In the genomic region with DNA sequence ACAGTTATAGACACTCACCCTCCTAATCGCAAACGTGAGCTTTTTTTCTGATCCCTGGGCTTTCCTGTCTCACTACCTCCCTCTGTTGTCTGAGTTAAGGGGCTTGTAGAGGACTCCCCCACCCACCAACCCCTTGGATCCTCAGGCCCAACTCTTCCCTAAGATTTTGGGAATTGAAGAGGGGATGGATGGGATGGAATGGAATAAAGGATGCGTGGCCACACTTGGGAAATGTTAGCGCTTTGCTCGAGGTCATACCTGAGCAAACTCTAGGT, we compare ENCODE assay signal across 10 cellular contexts. TPM values are rescaled to one million over a fixed set of nuclear protein-coding genes. Genes with fewer than 3 reads are reported as not detected.
A peak's percentile ranks its signal among the peaks of the same experiment; 100 is the strongest.
DNase-seq lines count a peak whose midpoint lies in the region; ATAC-seq and TF ChIP-seq lines count a peak whose summit lies in the region.
"Had no signal": no experiment of that assay in that cellular context is flagged by ENCODE, and none has a peak within 500 bp of the region (broad histone marks: within the 10 kb centered on the region; RNA-seq: fewer than 3 reads in every experiment).

No MANE protein-coding gene starts in this region.

- H2AFZ ChIP-seq in DND-41 (ENCODE audit: low read depth, low read length), result no peak overlapping the region

- 50% methylated on average over 5 of the region's 5 CpGs; no CpG with 5 or more reads in 1 of the 2 donors for WGBS in transverse colon (ENCODE audit: low coverage in 1 of 2), 2 donors

- H3K36me3 Mint-ChIP-seq in nephron (ENCODE audit: low read depth), result no peaks in the 10 kb centered on the region

- H3K27me3 ChIP-seq in DND-41 (ENCODE audit: insufficient read depth, low read length, poor library complexity) (no peaks in the 10 kb centered on the region), transverse colon (peaks cover 27% of the 10 kb centered on the region)

- intact Hi-C loops in transverse colon (cut with DNase I; ENCODE audit: low total_unique reads), result no loop called here

- no peak for TF ChIP-seq POLR2A in transverse colon (IDR thresholded peaks at IDR 0.05)

- no peak for TF ChIP-seq EP300 in transverse colon (IDR thresholded peaks at IDR 0.05; ENCODE audit: low read depth)

- peaks cover 7% of the 10 kb centered on the region for H3K4me1 Mint-ChIP-seq in nephron

- DNase-seq in DND-41, result no peak
- peak; percentile 57 for DNase-seq in KBM-7
- no peak for DNase-seq in HEK293T (ENCODE audit: extremely low spot score)
- DNase-seq in transverse colon, result no peak
- no peak for DNase-seq in SIG-M5 (lab: John Stamatoyannopoulos, UW)
- DNase-seq: mesenchymal stem cell had no signal

- H3K27ac ChIP-seq in DND-41 (ENCODE audit: low read length) (no peak overlapping the region), angular gyrus (ENCODE audit: low read depth, low read length) (peak overlapping the region; percentile 66), transverse colon (no peak overlapping the region)
- H3K27ac ChIP-seq: SJSA1 had no signal

- H3K4me2 ChIP-seq in DND-41 (ENCODE audit: insufficient read depth, low read length), result peak overlapping the region; percentile 90

- no peaks in the 10 kb centered on the region; the same call in 1 of the 2 replicates for H4K20me1 ChIP-seq in DND-41 (ENCODE audit: insufficient read depth, low read length)

- TF ChIP-seq CTCF in DND-41 (IDR thresholded peaks at IDR 0.05; ENCODE audit: borderline replicate concordance, extremely low read depth, low read length, poor library complexity, severe bottlenecking) (peak; percentile 33), nephron (IDR thresholded peaks at IDR 0.05; ENCODE audit: unreplicated experiment in 3 of 3) (peak in 2 of 3 experiments; percentile 15 to 34), transverse colon (IDR thresholded peaks at IDR 0.05) (no peak)

- peak overlapping the region; percentile 90 to 97 (median 93) for H3K4me3 Mint-ChIP-seq in nephron

- peaks cover 5% of the 10 kb centered on the region; the same call in 1 of the 2 replicates for H3K79me2 ChIP-seq in DND-41 (ENCODE audit: insufficient read depth, low read length)

- in situ Hi-C loops in KBM-7 (cut with MboI; ENCODE audit: low pct_unique_long_range_greater_than_20kb, low sequenced_read_pairs) (no loop called here), transverse colon (cut with MboI; ENCODE audit: low pct_ligation_motif_present in 1 of 4, low pct_unique_long_range_greater_than_20kb in 1 of 4, low sequenced_read_pairs in 3 of 4) (no loop called here)

- H3K36me3 ChIP-seq in DND-41 (ENCODE audit: insufficient read depth, low read length) (no peaks in the 10 kb centered on the region), transverse colon (no peaks in the 10 kb centered on the region)
- H3K36me3 ChIP-seq: SJSA1 had no signal

- H3K27me3 Mint-ChIP-seq in nephron (ENCODE audit: low read depth), result peaks cover 42% of the 10 kb centered on the region

- H3K27ac Mint-ChIP-seq in nephron, result peak overlapping the region in 1 of 3 experiments; percentile 62

- peak overlapping the region; percentile 65 to 88; a peak in 3 of 4 replicates for H3K4me3 ChIP-seq in DND-41 (ENCODE audit: low read depth in 1 of 2, low read length in 2 of 2)
- no peak overlapping the region for H3K4me3 ChIP-seq in transverse colon
- H3K4me3 ChIP-seq: SJSA1 had no signal

- no peaks in the 10 kb centered on the region for H3K9me3 ChIP-seq in DND-41 (ENCODE audit: insufficient read depth, low read length, severe bottlenecking)
- no peaks in the 10 kb centered on the region for H3K9me3 ChIP-seq in transverse colon
- H3K9me3 ChIP-seq: SJSA1 had no signal

- POLR2A ChIA-PET in HEK293T (lab: Yijun Ruan, JAX), result no interaction called here

- no peaks in the 10 kb centered on the region for H3K9me3 Mint-ChIP-seq in nephron

- peak overlapping the region; percentile 73; the same call in 1 of the 2 replicates for H3K9ac ChIP-seq in DND-41 (ENCODE audit: low read depth, low read length)

- no peak for ATAC-seq in DND-41 (ENCODE audit: insufficient read depth, low read depth)
- ATAC-seq in HG02885 (IDR thresholded peaks at IDR 0.05; ENCODE audit: poor library complexity, unreplicated experiment), result no peak

- CTCF ChIA-PET in HEK293T (lab: Yijun Ruan, JAX), result no interaction called here

- H3K4me1 ChIP-seq in DND-41 (ENCODE audit: insufficient read depth, low read length) (peaks cover 31% of the 10 kb centered on the region), transverse colon (peaks cover 0 to 5% (median 0%) of the 10 kb centered on the region in 4 donors)

TF ChIP-seq in HEK293T, 16 proteins besides CTCF, POLR2A, EP300 and RAD21:
- TF ChIP-seq SUZ12 (IDR thresholded peaks at IDR 0.05) (no peak), FOXA1 (IDR thresholded peaks at IDR 0.05) (no peak), ELF4 (IDR thresholded peaks at IDR 0.05) (no peak), LEF1 (IDR thresholded peaks at IDR 0.05; ENCODE audit: borderline replicate concordance) (no peak), FOXM1 (IDR thresholded peaks at IDR 0.05; ENCODE audit: borderline replicate concordance) (no peak), CTBP1 (IDR thresholded peaks at IDR 0.05; ENCODE audit: borderline replicate concordance) (no peak), BHLHE40 (IDR thresholded peaks at IDR 0.05; ENCODE audit: borderline replicate concordance) (no peak), HDGF (IDR thresholded peaks at IDR 0.05; ENCODE audit: borderline replicate concordance) (no peak)
- TF ChIP-seq, protein P1, sequence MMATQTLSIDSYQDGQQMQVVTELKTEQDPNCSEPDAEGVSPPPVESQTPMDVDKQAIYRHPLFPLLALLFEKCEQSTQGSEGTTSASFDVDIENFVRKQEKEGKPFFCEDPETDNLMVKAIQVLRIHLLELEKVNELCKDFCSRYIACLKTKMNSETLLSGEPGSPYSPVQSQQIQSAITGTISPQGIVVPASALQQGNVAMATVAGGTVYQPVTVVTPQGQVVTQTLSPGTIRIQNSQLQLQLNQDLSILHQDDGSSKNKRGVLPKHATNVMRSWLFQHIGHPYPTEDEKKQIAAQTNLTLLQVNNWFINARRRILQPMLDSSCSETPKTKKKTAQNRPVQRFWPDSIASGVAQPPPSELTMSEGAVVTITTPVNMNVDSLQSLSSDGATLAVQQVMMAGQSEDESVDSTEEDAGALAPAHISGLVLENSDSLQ (IDR thresholded peaks at IDR 0.05), result no peak

RNA-seq across cellular contexts. Expression of a gene that starts 1.5 kb away (rescaled TPM):
- 10 to 100 TPM in 1 of 4 donors, 1 to 10 TPM in 1, under 1 TPM in 1, not detected in 1; 0.55 to 15.0 (median 2.7) TPM for total RNA-seq in transverse colon

Comparison
In these comparisons a context has a peak if more than half of its experiments do, and no peak if none do; other contexts are left out.
1. H3K4me3 ChIP-seq: peak in DND-41 (2 of 2); none in transverse colon (0 of 4).
2. CTCF ChIP-seq: peak in DND-41 (single experiment) and nephron (2 of 3); none in transverse colon (0 of 5).